10 cellular contexts compared by ENCODE assay signal in the genomic region with DNA sequence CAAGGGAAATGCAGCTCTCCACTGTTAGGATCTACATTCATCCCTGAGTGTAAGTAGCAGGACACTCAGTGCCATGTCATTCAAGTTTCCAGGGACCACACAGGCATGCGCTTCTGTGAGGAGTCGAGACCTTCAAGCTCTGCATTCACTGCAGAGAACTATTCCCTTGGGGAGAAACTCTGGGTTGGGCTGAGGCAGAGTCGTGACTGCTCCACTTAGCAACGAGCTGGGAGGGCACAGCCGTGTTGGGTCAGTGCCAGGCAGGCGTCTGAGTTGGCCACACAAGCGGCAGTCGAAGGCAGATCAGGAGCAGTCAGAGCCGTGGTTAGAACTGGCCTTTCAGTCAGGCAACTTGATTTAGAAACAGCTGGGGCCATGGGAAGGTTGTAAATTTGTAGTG. TPM values are rescaled to one million over a fixed set of nuclear protein-coding genes. Genes with fewer than 3 reads are reported as not detected.
DNase-seq lines count a peak whose midpoint lies in the region; ATAC-seq and TF ChIP-seq lines count a peak whose summit lies in the region.
"Had no signal": no experiment of that assay in that cellular context is flagged by ENCODE, and none has a peak within 500 bp of the region (broad histone marks: within the 10 kb centered on the region; RNA-seq: fewer than 3 reads in every experiment).

No MANE protein-coding gene starts in this region.

- intact Hi-C loops in A673 (cut with micrococcal nuclease; ENCODE audit: unreplicated experiment): loop anchor here (10.0 kb wide), 1 partner anchor 357 kb away; no protein-coding TSS in a partner anchor

- H3K27ac Mint-ChIP-seq in naive B cell: peak overlapping the region in 4 of 6 donors; percentile 73 to 84 (median 80)

- peaks cover 38% of the 10 kb centered on the region for H3K4me1 ChIP-seq in A673 (ENCODE audit: insufficient read depth, low read length, poor library complexity, severe bottlenecking)

- no peak overlapping the region for H3K4me3 ChIP-seq in A673 (ENCODE audit: low read depth, low read length, poor library complexity, severe bottlenecking)
- no peak overlapping the region for H3K4me3 ChIP-seq in MG63
- H3K4me3 ChIP-seq: esophagus muscularis mucosa had no signal

- CTCF ChIA-PET in A673 (lab: Charles Lee): interaction anchor here (1.1 kb wide), 1 partner anchor 12 kb away, joined by 6 read pairs; no protein-coding TSS in a partner anchor

- H3K9me3 ChIP-seq in A673 (ENCODE audit: low read depth, low read length, poor library complexity, severe bottlenecking) (no peaks in the 10 kb centered on the region), MG63 (no peaks in the 10 kb centered on the region)
- H3K9me3 ChIP-seq: esophagus muscularis mucosa had no signal

- H3K36me3 ChIP-seq in A673 (ENCODE audit: insufficient read depth, low read length, poor library complexity, severe bottlenecking) (no peaks in the 10 kb centered on the region), MG63 (peaks cover 100% of the 10 kb centered on the region)

- POLR2A ChIA-PET in A673 (lab: Charles Lee; ENCODE audit: low non-redundant PET): no interaction called here

- no peak for TF ChIP-seq POLR2A in erythroblast (IDR thresholded peaks at IDR 0.05; ENCODE audit: low read length)

- peak overlapping the region in 3 of 8 donors; percentile 55 to 59 (median 57) for H3K4me3 Mint-ChIP-seq in naive B cell

- H3K4me1 Mint-ChIP-seq in naive B cell: peaks cover 61 to 84% (median 74%) of the 10 kb centered on the region in 3 donors

- no peaks in the 10 kb centered on the region for H3K27me3 ChIP-seq in A673 (replicated peaks; ENCODE audit: insufficient read depth, low read depth, low read length, poor library complexity)
- no peaks in the 10 kb centered on the region for H3K27me3 ChIP-seq in MG63
- H3K27me3 ChIP-seq: esophagus muscularis mucosa had no signal

- no peak for TF ChIP-seq CTCF in A673 (conservative IDR thresholded peaks at IDR 0.05; ENCODE audit: low read depth, low read length)

- no peak overlapping the region for H3K27ac ChIP-seq in A673 (ENCODE audit: low read depth, low read length, poor library complexity, severe bottlenecking)
- H3K27ac ChIP-seq: C4-2B, esophagus muscularis mucosa had no signal

- H3K27me3 Mint-ChIP-seq in naive B cell: no peaks in the 10 kb centered on the region

- DNase-seq in A673 (ENCODE audit: low spot score): peak; percentile 89
- peak; percentile 58 for DNase-seq in MG63
- DNase-seq in fibroblast of gingiva (ENCODE audit: low read depth): peak; percentile 65
- DNase-seq in naive B cell: no peak
- no peak for DNase-seq in erythroblast (lab: John Stamatoyannopoulos, UW)

- H3K9me3 Mint-ChIP-seq in naive B cell: peaks cover 0 to 2% (median 0%) of the 10 kb centered on the region in 7 donors

- BruUV-seq in A673 (replicated peaks; lab: Mats Ljungman, UMichigan): no TSS peak

- ATAC-seq in naive B cell (ENCODE audit: low read depth in 2 of 2): no peak
- ATAC-seq in GM18873 (IDR thresholded peaks at IDR 0.05; ENCODE audit: low FRiP score, unreplicated experiment): no peak
- ATAC-seq in HG02884 (IDR thresholded peaks at IDR 0.05; ENCODE audit: unreplicated experiment): no peak
- ATAC-seq in HG02588 (IDR thresholded peaks at IDR 0.05; ENCODE audit: unreplicated experiment): no peak

- H3K36me3 Mint-ChIP-seq in naive B cell: peaks cover 72 to 80% of the 10 kb centered on the region in 2 donors

RNA-seq across cellular contexts. Expression of a gene that starts 14.7 kb away (rescaled TPM):
- not detected in 2 replicates for total RNA-seq in A673 (2021)
- not detected in 2 replicates for total RNA-seq in MG63 (2014; rRNA removed; shearing (Covaris generic); ENCODE audit: low replicate concordance)
- 10 to 100 TPM; 40.6 to 96.5 (median 79.1) TPM for polyA plus RNA-seq in naive B cell (ENCODE audit: low read depth in 6 of 6)

RNA-seq across cellular contexts. Expression of a gene that starts 26.1 kb away (rescaled TPM):
- 1.9 and 2.0 TPM in 2 replicates for total RNA-seq in A673 (2021)
- 18.8 and 22.7 TPM in 2 replicates for total RNA-seq in MG63 (2014; rRNA removed; shearing (Covaris generic); ENCODE audit: low replicate concordance)
- polyA plus RNA-seq in naive B cell (ENCODE audit: low read depth in 6 of 6): 10 to 100 TPM in 5 of 6 donors, 1 to 10 TPM in 1; 7.1 to 21.0 (median 12.9) TPM

RNA-seq across cellular contexts. Expression of a gene that starts 55.3 kb away (rescaled TPM):
- 47.7 and 54.8 TPM in 2 replicates for total RNA-seq in A673 (2021)
- total RNA-seq in MG63 (2014; rRNA removed; shearing (Covaris generic); ENCODE audit: low replicate concordance): 51.9 and 55.0 TPM in 2 replicates
- 10 to 100 TPM; 32.9 to 61.6 (median 44.7) TPM for polyA plus RNA-seq in naive B cell (ENCODE audit: low read depth in 6 of 6)

Comparison
In these comparisons a context has a peak if more than half of its experiments do, and no peak if none do; other contexts are left out.
1. DNase-seq: peak in A673 (single experiment), MG63 (single experiment) and fibroblast of gingiva (single experiment); none in naive B cell (single experiment) and erythroblast (0 of 2).